In the genomic region with DNA sequence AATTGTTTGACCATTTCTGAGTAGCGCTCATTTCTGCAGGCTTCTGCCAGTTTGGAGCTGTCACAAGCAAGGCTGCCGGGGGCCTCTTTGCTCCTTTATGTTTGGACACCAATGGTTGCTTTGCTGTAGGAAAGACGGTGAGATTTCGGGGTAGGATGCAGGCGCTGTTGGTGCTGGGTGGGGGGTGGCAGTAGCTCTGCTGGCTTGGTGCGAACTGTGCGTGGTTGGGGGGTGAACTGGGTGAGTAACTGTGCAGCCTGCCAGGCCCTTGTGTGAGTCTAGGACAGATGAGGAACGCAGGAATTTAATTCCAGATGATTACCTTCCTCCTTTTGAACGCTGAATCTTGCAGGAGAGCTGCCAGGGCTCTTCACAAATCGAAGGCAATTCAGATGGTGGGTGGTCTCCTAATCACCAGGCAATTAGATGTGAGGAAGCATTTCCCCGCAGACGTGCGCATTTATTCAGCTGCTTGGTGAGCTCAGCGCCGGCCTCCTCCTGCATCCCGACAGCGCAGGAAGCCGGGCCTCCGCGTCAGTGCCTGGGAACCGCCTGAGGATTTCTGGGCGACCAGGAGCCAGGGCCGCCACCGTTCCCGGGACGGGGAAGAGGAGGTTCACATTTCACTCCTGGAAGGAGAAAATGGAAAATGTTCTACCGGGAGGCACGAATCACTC, we compare ENCODE assay signal across 21 cellular contexts.
DNase-seq lines count a peak whose midpoint lies in the region; TF ChIP-seq lines count a peak whose summit lies in the region.
"Had no signal": no experiment of that assay in that cellular context is flagged by ENCODE, and none has a peak within 500 bp of the region (broad histone marks: within the 10 kb centered on the region; RNA-seq: fewer than 3 reads in every experiment).

No MANE protein-coding gene starts in this region.

- no peak overlapping the region for H3K9ac ChIP-seq in H9 (ENCODE audit: extremely low read depth, insufficient read length, low read length)
- no peak overlapping the region for H3K9ac ChIP-seq in iPS-15b (ENCODE audit: low read depth, low read length)

- TF ChIP-seq CTCF in H9 (conservative IDR thresholded peaks at IDR 0.05) (no peak), chondrocyte (IDR thresholded peaks at IDR 0.05) (no peak), retinal pigment epithelial cell (conservative IDR thresholded peaks at IDR 0.05; ENCODE audit: low read depth, low read length) (no peak), Caco-2 (IDR thresholded peaks at IDR 0.05; ENCODE audit: insufficient read depth in 1 of 2, low read depth in 1 of 2, low read length in 1 of 2, severe bottlenecking in 1 of 2, unreplicated experiment in 1 of 2) (no peak)

- BruUV-seq in Caco-2 (replicated peaks; lab: Mats Ljungman, UMichigan): no TSS peak

- peaks cover 0 to 2% (median 2%) of the 10 kb centered on the region in 3 experiments; a peak in 3 of 7 replicates for H3K36me3 Mint-ChIP-seq in H9 (ENCODE audit: insufficient read depth in 1 of 3, low read depth in 3 of 3)
- no peaks in the 10 kb centered on the region for H3K36me3 Mint-ChIP-seq in chondrocyte (ENCODE audit: low read depth)
- no peaks in the 10 kb centered on the region for H3K36me3 Mint-ChIP-seq in Caco-2 (ENCODE audit: insufficient read depth, unreplicated experiment)
- H3K36me3 Mint-ChIP-seq: activated naive CD4-positive, alpha-beta T cell treated with anti-CD3 and anti-CD28 coated beads, Interleukin-2, amount 50 U/mL, for 24 hours; IgD-negative memory B cell; T-cell had no signal

- H3K9me3 ChIP-seq in H9 (ENCODE audit: control insufficient read depth, low read depth, low read length) (no peaks in the 10 kb centered on the region), iPS-15b (ENCODE audit: control insufficient read depth, insufficient read depth, low read length) (no peaks in the 10 kb centered on the region), Caco-2 (no peaks in the 10 kb centered on the region)
- H3K9me3 ChIP-seq: mucosa of descending colon, upper lobe of right lung had no signal

- H3K4ac ChIP-seq in H9 (ENCODE audit: low read depth, low read length): no peak overlapping the region

- peaks cover 45% of the 10 kb centered on the region for H3K27me3 Mint-ChIP-seq in H9 (ENCODE audit: low read depth)
- H3K27me3 Mint-ChIP-seq in chondrocyte (ENCODE audit: low read depth): no peaks in the 10 kb centered on the region
- peaks cover 17% of the 10 kb centered on the region for H3K27me3 Mint-ChIP-seq in Caco-2 (ENCODE audit: insufficient read depth, unreplicated experiment)

- H3K56ac ChIP-seq in H9 (ENCODE audit: insufficient read length, low read depth, low read length): no peak overlapping the region

- H2AK5ac ChIP-seq in H9 (ENCODE audit: insufficient read length, low read length): no peak overlapping the region

- no peak overlapping the region for H3K18ac ChIP-seq in H9 (ENCODE audit: insufficient read length, low read depth, low read length)

- no peak overlapping the region for H2AFZ ChIP-seq in H9 (ENCODE audit: low read length)
- H2AFZ ChIP-seq: PC-9 had no signal

- no peak overlapping the region for H3K14ac ChIP-seq in H9 (ENCODE audit: insufficient read depth, low read length)

- no peak overlapping the region for H4K8ac ChIP-seq in H9 (replicated peaks; ENCODE audit: insufficient read length, low read depth, low read length)

- peak overlapping the region; percentile 2 for H3K4me2 ChIP-seq in H9 (ENCODE audit: insufficient read depth, insufficient read length, low read length)
- H3K4me2 ChIP-seq: PC-9 had no signal

- no peak overlapping the region for H2BK5ac ChIP-seq in H9 (ENCODE audit: insufficient read length, low read length)

- no peaks in the 10 kb centered on the region for H3K79me2 ChIP-seq in H9 (ENCODE audit: insufficient read depth, low read length)

- H4K20me1 ChIP-seq in H9 (ENCODE audit: control insufficient read depth, insufficient read depth, insufficient read length): no peaks in the 10 kb centered on the region

- no peaks in the 10 kb centered on the region for H3K36me3 ChIP-seq in iPS-15b (ENCODE audit: control insufficient read depth, insufficient read depth, low read length)
- H3K36me3 ChIP-seq in Caco-2 (ENCODE audit: control insufficient read depth, insufficient read depth, low read length): no peaks in the 10 kb centered on the region
- H3K36me3 ChIP-seq: upper lobe of right lung had no signal

- no peak overlapping the region for H3K23ac ChIP-seq in H9 (ENCODE audit: insufficient read length, low read depth, low read length)

- H4K5ac ChIP-seq in H9 (ENCODE audit: insufficient read length, low read depth, low read length): no peak overlapping the region

- POLR2A ChIA-PET in Caco-2 (lab: Charles Lee): no interaction called here

- no peak overlapping the region for H4K91ac ChIP-seq in H9 (ENCODE audit: insufficient read length, low read depth, low read length)

- H2BK12ac ChIP-seq in H9 (ENCODE audit: insufficient read length, low read depth, low read length): no peak overlapping the region

- no peak overlapping the region for H2BK120ac ChIP-seq in H9 (ENCODE audit: low read depth, low read length, poor library complexity, severe bottlenecking)

- H3K4me1 Mint-ChIP-seq in H9: peaks cover 39 to 41% of the 10 kb centered on the region in 2 experiments
- H3K4me1 Mint-ChIP-seq in chondrocyte (ENCODE audit: low read depth): peaks cover 27% of the 10 kb centered on the region
- no peaks in the 10 kb centered on the region for H3K4me1 Mint-ChIP-seq in Caco-2 (ENCODE audit: low read depth, unreplicated experiment)
- H3K4me1 Mint-ChIP-seq: activated naive CD4-positive, alpha-beta T cell treated with anti-CD3 and anti-CD28 coated beads, Interleukin-2, amount 50 U/mL, for 24 hours; IgD-negative memory B cell; T-cell had no signal

- H2BK15ac ChIP-seq in H9 (ENCODE audit: low read depth, low read length): no peak overlapping the region

- no peak overlapping the region for H3K27ac ChIP-seq in H9 (ENCODE audit: insufficient read length, low read depth, low read length)
- H3K27ac ChIP-seq: epithelial cell of prostate, PC-9, upper lobe of right lung had no signal

- WGBS in H9 (ENCODE audit: extremely low coverage, insufficient read length, low lambda C conversion rate): no CpG with 5 or more reads among the region's 28 CpGs

- H3K4me1 ChIP-seq in H9 (ENCODE audit: insufficient read depth, low read length) (peaks cover 9% of the 10 kb centered on the region; the same call in 1 of the 2 replicates), iPS-15b (ENCODE audit: control insufficient read depth, insufficient read depth, low read length) (peaks cover 8% of the 10 kb centered on the region), Caco-2 (no peaks in the 10 kb centered on the region)
- H3K4me1 ChIP-seq: upper lobe of right lung had no signal

- H3K4me3 Mint-ChIP-seq in H9: peak overlapping the region; percentile 30 to 62; a peak in 3 of 5 replicates
- H3K4me3 Mint-ChIP-seq in chondrocyte (ENCODE audit: unreplicated experiment): no peak overlapping the region
- no peak overlapping the region for H3K4me3 Mint-ChIP-seq in Caco-2 (ENCODE audit: unreplicated experiment)
- H3K4me3 Mint-ChIP-seq: activated naive CD4-positive, alpha-beta T cell treated with anti-CD3 and anti-CD28 coated beads, Interleukin-2, amount 50 U/mL, for 24 hours; IgD-negative memory B cell; T-cell had no signal

- H3K27ac Mint-ChIP-seq in H9: peak overlapping the region in 2 of 3 experiments; percentile 25 to 73; a peak in 4 of 7 replicates
- peak overlapping the region; percentile 49 for H3K27ac Mint-ChIP-seq in chondrocyte (ENCODE audit: unreplicated experiment)
- H3K27ac Mint-ChIP-seq in Caco-2 (ENCODE audit: unreplicated experiment): no peak overlapping the region
- H3K27ac Mint-ChIP-seq: activated naive CD4-positive, alpha-beta T cell treated with anti-CD3 and anti-CD28 coated beads, Interleukin-2, amount 50 U/mL, for 24 hours; IgD-negative memory B cell; progenitor cell of endocrine pancreas; T-cell had no signal

- intact Hi-C loops in Caco-2 (cut with micrococcal nuclease; ENCODE audit: unreplicated experiment): no loop called here

- peaks cover 0 to 4% of the 10 kb centered on the region in 2 experiments; a peak in 1 of 5 replicates for H3K9me3 Mint-ChIP-seq in H9
- H3K9me3 Mint-ChIP-seq in chondrocyte (ENCODE audit: low read depth): no peaks in the 10 kb centered on the region
- H3K9me3 Mint-ChIP-seq in Caco-2 (ENCODE audit: unreplicated experiment): no peaks in the 10 kb centered on the region
- H3K9me3 Mint-ChIP-seq: activated naive CD4-positive, alpha-beta T cell treated with anti-CD3 and anti-CD28 coated beads, Interleukin-2, amount 50 U/mL, for 24 hours; IgD-negative memory B cell; T-cell had no signal

- no peak overlapping the region for H2BK20ac ChIP-seq in H9 (ENCODE audit: low read depth, low read length, poor library complexity, severe bottlenecking)

- no peaks in the 10 kb centered on the region for H3K79me1 ChIP-seq in H9 (ENCODE audit: insufficient read depth, low read depth, low read length, poor library complexity, severe bottlenecking)

- peak overlapping the region; percentile 23 for H3K4me3 ChIP-seq in iPS-15b (ENCODE audit: low read depth, low read length)
- H3K4me3 ChIP-seq in retinal pigment epithelial cell (ENCODE audit: low read length): no peak overlapping the region
- H3K4me3 ChIP-seq in Caco-2 (ENCODE audit: low read depth, low read length): no peak overlapping the region
- H3K4me3 ChIP-seq: GM12878, mucosa of descending colon, PC-9, upper lobe of right lung had no signal

- H3T11ph ChIP-seq in H9 (ENCODE audit: low read length): no peak overlapping the region

- H3K27me3 ChIP-seq in H9 (ENCODE audit: insufficient read depth, low read length) (no peaks in the 10 kb centered on the region), iPS-15b (ENCODE audit: control insufficient read depth, insufficient read depth, low read length) (peaks cover 15% of the 10 kb centered on the region), Caco-2 (replicated peaks; ENCODE audit: control insufficient read depth, insufficient read depth, low read length) (no peaks in the 10 kb centered on the region; the same call in 1 of the 2 replicates)

- no peaks in the 10 kb centered on the region for H3K23me2 ChIP-seq in H9 (ENCODE audit: insufficient read length, low read depth, low read length, poor library complexity, severe bottlenecking)

- CTCF ChIA-PET in Caco-2 (lab: Charles Lee): no interaction called here

- DNase-seq in H9 (peak; percentile 74), chondrocyte (ENCODE audit: low spot score) (no peak), retinal pigment epithelial cell (ENCODE audit: low read depth) (peak; percentile 14), D341Med (ENCODE audit: low spot score) (no peak), NCI-H2081 (lab: John Stamatoyannopoulos, UW) (no peak), Caco-2 (no peak)
- DNase-seq in stimulated activated CD4-positive, alpha-beta T cell treated with anti-CD3 and anti-CD28 coated beads, Interleukin-2, amount 100 ng/mL, for 24 hours: no peak
- DNase-seq: activated T-cell treated with anti-CD3 and anti-CD28 coated beads for 4 hours, cerebellar nuclear complex, DMS79 treated with DMSO at 0.1 percent for 48 hours, mucosa of descending colon, NCI-H345, PC-9, T-cell, upper lobe of right lung had no signal

Comparison
In these comparisons a context has a peak if more than half of its experiments do, and no peak if none do; other contexts are left out.
1. DNase-seq: peak in H9 (single experiment) and retinal pigment epithelial cell (single experiment); none in chondrocyte (single experiment), stimulated activated CD4-positive, alpha-beta T cell treated with anti-CD3 and anti-CD28 coated beads, Interleukin-2, amount 100 ng/mL, for 24 hours (0 of 2), D341Med (single experiment), NCI-H2081 (0 of 2) and Caco-2 (0 of 2).
2. H3K4me3 Mint-ChIP-seq: peak in H9 (2 of 2); none in chondrocyte (single experiment) and Caco-2 (single experiment).